ENCODE assay signal across 19 cellular contexts in genomic region chr7:37730489-37730888, GRCh38. TPM values are rescaled to one million over a fixed set of nuclear protein-coding genes. Genes with fewer than 3 reads are reported as not detected.
"Had no signal": no experiment of that assay in that cellular context is flagged by ENCODE, and none has a peak within 500 bp of the region (broad histone marks: within the 10 kb centered on the region; RNA-seq: fewer than 3 reads in every experiment).

No MANE protein-coding gene starts in this region.

- H3K4me3 ChIP-seq: colonic mucosa, transverse colon, vagina had no signal

- H3K4me1 ChIP-seq: colonic mucosa, transverse colon had no signal

- H3K27ac ChIP-seq: colonic mucosa, transverse colon, vagina had no signal

- H3K27me3 ChIP-seq: colonic mucosa, transverse colon, vagina had no signal

- ATAC-seq: activated CD8-positive, alpha-beta T cell treated with anti-CD3 and anti-CD28 coated beads for 36 hours; naive thymus-derived CD4-positive, alpha-beta T cell; T-cell had no signal

- DNase-seq: activated CD4-positive, alpha-beta T cell treated with anti-CD3 and anti-CD28 coated beads, Interleukin-2, amount 10 ng/mL, durations not matched to agents 24 days and 14 days; activated CD4-positive, CD25-positive, alpha-beta regulatory T cell; activated CD8-positive, alpha-beta T cell treated with anti-CD3 and anti-CD28 coated beads for 36 hours; activated naive CD4-positive, alpha-beta T cell treated with anti-CD3 and anti-CD28 coated beads for 36 hours; activated T-cell treated with anti-CD3 and anti-CD28 coated beads, Interleukin-2, amount 50 U/mL, for 1 hour; colonic mucosa; hypothalamus; kidney; mesenchymal stem cell; naive thymus-derived CD4-positive, alpha-beta T cell; posterior cingulate gyrus; retina; stimulated activated CD4-positive, alpha-beta T cell treated with anti-CD3 and anti-CD28 coated beads, Interleukin-12 subunit alpha, Interleukin-12 subunit beta, amount 100 ng/mL, for 4 hours; stimulated activated CD4-positive, alpha-beta T cell treated with anti-CD3 and anti-CD28 coated beads, Interleukin-2, amount 100 ng/mL, for 24 hours; stimulated activated naive CD4-positive, alpha-beta T cell treated with Interleukin-2 at 50 U/mL for 16 hours; T-cell; transverse colon had no signal

- H3K9me3 ChIP-seq: colonic mucosa, transverse colon, vagina had no signal

- H3K36me3 ChIP-seq: colonic mucosa, transverse colon, vagina had no signal

RNA-seq across cellular contexts. Expression of gene GPR141, which starts 46.9 kb away (rescaled TPM):
- total RNA-seq: activated CD4-positive, alpha-beta T cell treated with anti-CD3 and anti-CD28 coated beads, Interleukin-2, amount 10 ng/mL, durations not matched to agents 24 days and 14 days; activated CD8-positive, alpha-beta T cell treated with anti-CD3 and anti-CD28 coated beads for 36 hours; activated naive CD4-positive, alpha-beta T cell treated with anti-CD3 and anti-CD28 coated beads for 36 hours; frontal cortex; transverse colon; vagina had no signal
